In genomic region chr1:14565076-14565475, GRCh38 we compare ENCODE assay signal across 8 cellular contexts.
"Had no signal": no experiment of that assay in that cellular context is flagged by ENCODE, and none has a peak within 500 bp of the region (broad histone marks: within the 10 kb centered on the region; RNA-seq: fewer than 3 reads in every experiment).

No MANE protein-coding gene starts in this region.

- H3K36me3 ChIP-seq: HAP-1 had no signal

- H3K9me3 ChIP-seq: HAP-1 had no signal

- H3K4me3 ChIP-seq: GM23248, HAP-1 had no signal

- ATAC-seq: HCT116, HepG2 had no signal

- H3K4me1 ChIP-seq: HAP-1 had no signal

- DNase-seq: GM23248, GOT3, H7, HFFc6 had no signal

- H3K27ac ChIP-seq: GM23248, HL-60 had no signal
